In the genomic region with DNA sequence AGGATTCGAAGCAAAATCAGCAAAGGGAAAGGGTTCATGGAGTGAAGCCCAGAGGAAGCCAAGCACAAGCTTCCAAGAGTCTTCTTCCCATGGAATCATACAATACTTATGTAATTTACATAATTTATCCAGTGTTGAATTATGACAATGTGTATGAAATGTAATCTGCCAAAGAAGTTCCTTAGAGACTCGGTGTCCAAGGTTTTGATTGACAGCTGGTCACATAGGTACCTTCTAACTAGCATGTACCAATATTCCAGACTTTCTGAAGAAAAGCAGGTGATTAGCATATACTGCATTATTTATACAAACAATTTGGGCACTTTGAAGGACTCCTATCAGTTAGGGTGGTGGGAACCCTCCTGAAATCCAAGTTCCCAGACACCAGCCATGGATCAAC, we compare ENCODE assay signal across 9 cellular contexts.
"Had no signal": no experiment of that assay in that cellular context is flagged by ENCODE, and none has a peak within 500 bp of the region (broad histone marks: within the 10 kb centered on the region; RNA-seq: fewer than 3 reads in every experiment).

No MANE protein-coding gene starts in this region.

- H3K4me3 ChIP-seq: GM23338 had no signal

- H3K4me2 ChIP-seq: GM23338 had no signal

- ATAC-seq: GM23338, HepG2 had no signal

- H3K27ac Mint-ChIP-seq: GM23338, H9, HFFc6, IgD-negative memory B cell had no signal

- H3K27me3 Mint-ChIP-seq: IgD-negative memory B cell had no signal

- H3K4me3 Mint-ChIP-seq: GM23338, H9, HFFc6 had no signal

- DNase-seq: H9, HCEC 1CT, HFFc6 had no signal

- H2AFZ ChIP-seq: GM23338 had no signal

- H3K9me3 Mint-ChIP-seq: GM23338, HFFc6 had no signal

- H3K27ac ChIP-seq: HL-60 had no signal

- FAIRE-seq: H1, H54, HepG2 had no signal
